In genomic region chr3:99626415-99626788, GRCh38 we compare ENCODE assay signal across 12 cellular contexts. TPM values are rescaled to one million over a fixed set of nuclear protein-coding genes. Genes with fewer than 3 reads are reported as not detected.
A peak's percentile ranks its signal among the peaks of the same experiment; 100 is the strongest.
DNase-seq lines count a peak whose midpoint lies in the region; ATAC-seq and TF ChIP-seq lines count a peak whose summit lies in the region.
"Had no signal": no experiment of that assay in that cellular context is flagged by ENCODE, and none has a peak within 500 bp of the region (broad histone marks: within the 10 kb centered on the region; RNA-seq: fewer than 3 reads in every experiment).

No MANE protein-coding gene starts in this region.

- in situ Hi-C loops in mammary epithelial cell (cut with MboI; ENCODE audit: low sequenced_read_pairs in 2 of 2): no loop called here

- no peak overlapping the region for H3K4me3 ChIP-seq in mammary epithelial cell (replicated peaks in 1 of 3; ENCODE audit: insufficient read depth in 1 of 3, low read depth in 2 of 3, low read length in 3 of 3)
- H3K4me3 ChIP-seq: body of pancreas, neural progenitor cell, skin epidermis, thoracic aorta had no signal

- peak; percentile 9 for DNase-seq in iris pigment epithelial cell (ENCODE audit: low read depth)
- DNase-seq in kidney tubule cell (ENCODE audit: low spot score): no peak
- DNase-seq in mammary epithelial cell: no peak
- no peak for DNase-seq in NCI-H510A (lab: John Stamatoyannopoulos, UW)
- DNase-seq: body of pancreas; effector memory CD8-positive, alpha-beta T cell had no signal

- peak; percentile 78 for ATAC-seq in GM18907 (IDR thresholded peaks at IDR 0.05; ENCODE audit: unreplicated experiment)
- ATAC-seq in GM21576 (IDR thresholded peaks at IDR 0.05; ENCODE audit: unreplicated experiment): peak; percentile 56
- ATAC-seq in HG03135 (IDR thresholded peaks at IDR 0.05; ENCODE audit: unreplicated experiment): peak; percentile 47
- ATAC-seq: body of pancreas; effector memory CD8-positive, alpha-beta T cell had no signal

- no peak overlapping the region for H3K27ac ChIP-seq in mammary epithelial cell (ENCODE audit: insufficient read depth, low read depth, low read length)
- H3K27ac ChIP-seq: body of pancreas, neural progenitor cell, skin epidermis, thoracic aorta had no signal

- H2AFZ ChIP-seq in mammary epithelial cell (ENCODE audit: low read depth, low read length): no peak overlapping the region
- H2AFZ ChIP-seq: neural progenitor cell had no signal

- CTCF ChIA-PET in mammary epithelial cell (lab: Charles Lee; ENCODE audit: low non-redundant PET): no interaction called here

- WGBS in mammary epithelial cell (ENCODE audit: low coverage, missing lambda C conversion rate): 86% methylated on average over 2 of the region's 2 CpGs

- intact Hi-C loops in mammary epithelial cell (cut with micrococcal nuclease): no loop called here

- H3K27me3 ChIP-seq in mammary epithelial cell (ENCODE audit: insufficient read depth, low read length): no peaks in the 10 kb centered on the region
- H3K27me3 ChIP-seq: body of pancreas, neural progenitor cell had no signal

- no TSS peak for BruUV-seq in mammary epithelial cell (replicated peaks; lab: Mats Ljungman, UMichigan)

- no peaks in the 10 kb centered on the region for H3K79me2 ChIP-seq in mammary epithelial cell (ENCODE audit: insufficient read depth, low read length)

- peaks cover 23% of the 10 kb centered on the region for H3K4me1 ChIP-seq in mammary epithelial cell (ENCODE audit: insufficient read depth, low read length)
- H3K4me1 ChIP-seq: body of pancreas, neural progenitor cell had no signal

- no peak for TF ChIP-seq CTCF in mammary epithelial cell (conservative IDR thresholded peaks at IDR 0.05 in 1 of 2, IDR thresholded peaks at IDR 0.05 in 1 of 2; ENCODE audit: extremely low read depth in 1 of 2, insufficient read depth in 1 of 2, low read depth in 1 of 2, low read length in 2 of 2)

- H3K36me3 ChIP-seq in mammary epithelial cell (ENCODE audit: insufficient read depth, low read length): no peaks in the 10 kb centered on the region
- H3K36me3 ChIP-seq: neural progenitor cell, thoracic aorta had no signal

- H3K4me2 ChIP-seq in mammary epithelial cell (ENCODE audit: insufficient read depth, low read depth, low read length): no peak overlapping the region
- H3K4me2 ChIP-seq: neural progenitor cell had no signal

- H4K20me1 ChIP-seq in mammary epithelial cell (ENCODE audit: insufficient read depth, low read length): no peaks in the 10 kb centered on the region

- H3K9me3 ChIP-seq in mammary epithelial cell (replicated peaks; ENCODE audit: insufficient read depth, low read length): no peaks in the 10 kb centered on the region
- H3K9me3 ChIP-seq: body of pancreas, thoracic aorta had no signal

- dilution Hi-C loops in mammary epithelial cell (cut with HindIII; ENCODE audit: low sequenced_read_pairs): loop anchor here (25.0 kb wide), 1 partner anchor 111 kb away; no protein-coding TSS in a partner anchor

- H3K9ac ChIP-seq in mammary epithelial cell (ENCODE audit: insufficient read depth, low read length): no peak overlapping the region
- H3K9ac ChIP-seq: neural progenitor cell had no signal

RNA-seq across cellular contexts. Expression of gene COL8A1, which starts 12.0 kb away (rescaled TPM):
- total RNA-seq in mammary epithelial cell: 10 to 100 TPM; 11.9 to 73.2 TPM
- polyA plus RNA-seq in mammary epithelial cell: 21.7 TPM
- polyA minus RNA-seq in mammary epithelial cell: 37.9 TPM
